In genomic region chr10:124966008-124966407, GRCh38 we compare ENCODE assay signal across 20 cellular contexts.
"Had no signal": no experiment of that assay in that cellular context is flagged by ENCODE, and none has a peak within 500 bp of the region (broad histone marks: within the 10 kb centered on the region; RNA-seq: fewer than 3 reads in every experiment).

No MANE protein-coding gene starts in this region.

- DNase-seq: cerebellar nuclear complex; effector CD4-positive, alpha-beta T cell; glutamatergic neuron; left ventricle myocardium superior; mesendoderm; naive B cell; ovary; right cardiac atrium; small intestine; stimulated activated CD4-positive, alpha-beta T cell treated with anti-CD3 and anti-CD28 coated beads, Interleukin-2, amount 100 ng/mL, for 48 hours; stimulated activated CD8-positive, alpha-beta memory T cell treated with anti-CD3 and anti-CD28 coated beads, Interleukin-4, amount 100 ng/mL, for 48 hours; tibial artery; upper lobe of right lung had no signal

- H3K27me3 ChIP-seq: gastroesophageal sphincter, ovary, tibial artery, upper lobe of right lung, vagina had no signal

- H3K4me3 ChIP-seq: coronary artery, gastroesophageal sphincter, lung, ovary, tibial artery, upper lobe of right lung, vagina had no signal

- H3K4me3 Mint-ChIP-seq: naive B cell; stimulated activated effector memory CD8-positive, alpha-beta T cell treated with anti-CD3 and anti-CD28 coated beads, Interleukin-12 subunit alpha, Interleukin-12 subunit beta, amount 100 ng/mL, for 72 hours; stimulated activated naive CD8-positive, alpha-beta T cell treated with anti-CD3 and anti-CD28 coated beads, Interleukin-15, Interleukin-2, amounts not matched to agents 100 ng/mL and 50 ng/mL, for 24 hours had no signal

- H3K9me3 ChIP-seq: gastroesophageal sphincter, ovary, tibial artery, upper lobe of right lung, vagina had no signal

- H3K27me3 Mint-ChIP-seq: naive B cell; stimulated activated naive CD8-positive, alpha-beta T cell treated with anti-CD3 and anti-CD28 coated beads, Interleukin-15, Interleukin-2, amounts not matched to agents 100 ng/mL and 50 ng/mL, for 24 hours had no signal

- H3K9me3 Mint-ChIP-seq: naive B cell; stimulated activated effector memory CD8-positive, alpha-beta T cell treated with anti-CD3 and anti-CD28 coated beads, Interleukin-12 subunit alpha, Interleukin-12 subunit beta, amount 100 ng/mL, for 72 hours; stimulated activated naive CD8-positive, alpha-beta T cell treated with anti-CD3 and anti-CD28 coated beads, Interleukin-15, Interleukin-2, amounts not matched to agents 100 ng/mL and 50 ng/mL, for 24 hours had no signal

- H3K27ac ChIP-seq: coronary artery, gastroesophageal sphincter, ovary, tibial artery, upper lobe of right lung, vagina had no signal

- FAIRE-seq: keratinocyte, small intestine had no signal

- H3K36me3 ChIP-seq: ovary had no signal

- H3K27ac Mint-ChIP-seq: stimulated activated naive CD8-positive, alpha-beta T cell treated with anti-CD3 and anti-CD28 coated beads, Interleukin-15, Interleukin-2, amounts not matched to agents 100 ng/mL and 50 ng/mL, for 24 hours had no signal
